In genomic region chr1:160971618-160972056, GRCh38 we compare ENCODE assay signal across 13 cellular contexts. TPM values are rescaled to one million over a fixed set of nuclear protein-coding genes. Genes with fewer than 3 reads are reported as not detected.
A peak's percentile ranks its signal among the peaks of the same experiment; 100 is the strongest.
DNase-seq lines count a peak whose midpoint lies in the region; ATAC-seq lines count a peak whose summit lies in the region.
"Had no signal": no experiment of that assay in that cellular context is flagged by ENCODE, and none has a peak within 500 bp of the region (broad histone marks: within the 10 kb centered on the region; RNA-seq: fewer than 3 reads in every experiment).

No MANE protein-coding gene starts in this region.

- H3K27me3 Mint-ChIP-seq in stimulated activated naive B cell treated with anti-CD40 and anti-IgM and Interleukin-4, amounts not matched to agents 10 μg/mL and 1 μg/mL and 100 μg/mL, for 72 hours: no peaks in the 10 kb centered on the region

- peak overlapping the region; percentile 79 for H3K27ac Mint-ChIP-seq in stimulated activated naive B cell treated with anti-CD40 and anti-IgM and Interleukin-4, amounts not matched to agents 10 μg/mL and 1 μg/mL and 100 μg/mL, for 72 hours

- H3K9me3 Mint-ChIP-seq in stimulated activated naive B cell treated with anti-CD40 and anti-IgM and Interleukin-4, amounts not matched to agents 10 μg/mL and 1 μg/mL and 100 μg/mL, for 72 hours: no peaks in the 10 kb centered on the region

- intact Hi-C loops in sciatic nerve (cut with DNase I): no loop called here

- H3K36me3 Mint-ChIP-seq in stimulated activated naive B cell treated with anti-CD40 and anti-IgM and Interleukin-4, amounts not matched to agents 10 μg/mL and 1 μg/mL and 100 μg/mL, for 72 hours: no peaks in the 10 kb centered on the region

- ATAC-seq in HG03439 (IDR thresholded peaks at IDR 0.05; ENCODE audit: unreplicated experiment) (peak; percentile 77), esophagus mucosa (peak; percentile 36), sciatic nerve (no peak), HG02885 (IDR thresholded peaks at IDR 0.05; ENCODE audit: poor library complexity, unreplicated experiment) (no peak)
- peak; percentile 99 for ATAC-seq in stimulated activated naive B cell treated with anti-CD40 and anti-IgM and Interleukin-4, amounts not matched to agents 10 μg/mL and 1 μg/mL and 100 μg/mL, for 72 hours (replicated peaks)
- ATAC-seq: lower lobe of right lung had no signal

- H3K4me3 Mint-ChIP-seq in stimulated activated naive B cell treated with anti-CD40 and anti-IgM and Interleukin-4, amounts not matched to agents 10 μg/mL and 1 μg/mL and 100 μg/mL, for 72 hours: peak overlapping the region; percentile 1 to 2

- DNase-seq in activated effector memory CD4-positive, alpha-beta T cell treated with anti-CD3 and anti-CD28 coated beads, Interleukin-2, amount 50 U/mL, for 16 hours: peak; percentile 66
- DNase-seq in activated effector memory CD4-positive, alpha-beta T cell treated with Interleukin-2 at 50 U/mL for 16 hours: no peak
- DNase-seq in stimulated activated naive B cell treated with anti-CD40 and anti-IgM and Interleukin-4, amounts not matched to agents 10 μg/mL and 1 μg/mL and 100 μg/mL, for 72 hours: peak; percentile 73
- DNase-seq in sciatic nerve (ENCODE audit: low spot score) (no peak), GM19238 (ENCODE audit: insufficient read length, low spot score) (no peak)
- DNase-seq: foreskin melanocyte, lower lobe of right lung, NCI-H510A treated with DMSO at 0.1 percent for 48 hours, SK-N-SH had no signal

- H3K4me1 Mint-ChIP-seq in stimulated activated naive B cell treated with anti-CD40 and anti-IgM and Interleukin-4, amounts not matched to agents 10 μg/mL and 1 μg/mL and 100 μg/mL, for 72 hours: peaks cover 13 to 21% of the 10 kb centered on the region in 2 donors

RNA-seq across cellular contexts. Expression of gene ITLN2, which starts 17.0 kb away (rescaled TPM):
- 0.16 TPM for total RNA-seq in esophagus mucosa
- total RNA-seq in sciatic nerve: not detected
- total RNA-seq: posterior vena cava had no signal

RNA-seq across cellular contexts. Expression of gene F11R, which starts 49.3 kb away (rescaled TPM):
- total RNA-seq in esophagus mucosa (137 TPM), sciatic nerve (20.3 TPM)

Comparison
In these comparisons a context has a peak if more than half of its experiments do, and no peak if none do; other contexts are left out.
1. DNase-seq: peak in activated effector memory CD4-positive, alpha-beta T cell treated with anti-CD3 and anti-CD28 coated beads, Interleukin-2, amount 50 U/mL, for 16 hours (single experiment) and stimulated activated naive B cell treated with anti-CD40 and anti-IgM and Interleukin-4, amounts not matched to agents 10 μg/mL and 1 μg/mL and 100 μg/mL, for 72 hours (single experiment); none in activated effector memory CD4-positive, alpha-beta T cell treated with Interleukin-2 at 50 U/mL for 16 hours (single experiment), sciatic nerve (single experiment) and GM19238 (single experiment).
2. ATAC-seq: peak in HG03439 (single experiment), esophagus mucosa (single experiment) and stimulated activated naive B cell treated with anti-CD40 and anti-IgM and Interleukin-4, amounts not matched to agents 10 μg/mL and 1 μg/mL and 100 μg/mL, for 72 hours (2 of 2); none in sciatic nerve (single experiment) and HG02885 (single experiment).